8 cellular contexts compared by ENCODE assay signal in the genomic region with DNA sequence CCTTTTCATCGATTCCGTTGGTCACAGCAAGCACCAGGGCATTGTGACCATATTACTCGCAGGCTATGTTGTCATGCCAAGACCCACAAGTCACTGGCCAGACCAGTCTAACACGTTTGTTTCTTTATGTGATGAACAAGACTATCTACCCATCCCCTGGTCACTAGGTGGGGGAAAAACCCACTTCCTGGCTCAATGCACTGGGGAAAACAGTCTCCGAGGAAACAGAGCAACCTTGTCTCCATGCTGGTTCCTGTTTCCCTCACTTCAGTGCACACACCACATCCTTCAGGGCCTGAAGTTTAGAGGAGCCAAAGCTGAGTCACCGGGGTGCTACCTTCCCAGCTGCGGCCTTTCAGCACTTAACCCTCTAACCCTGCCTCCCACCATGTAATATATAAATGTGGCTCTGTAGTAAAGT. TPM values are rescaled to one million over a fixed set of nuclear protein-coding genes. Genes with fewer than 3 reads are reported as not detected.
DNase-seq lines count a peak whose midpoint lies in the region; ATAC-seq and TF ChIP-seq lines count a peak whose summit lies in the region.

No MANE protein-coding gene starts in this region.

- peak; percentile 99 for ATAC-seq in HG02970 (IDR thresholded peaks at IDR 0.05; ENCODE audit: low FRiP score, unreplicated experiment)

- peak; percentile 94 for DNase-seq in left kidney (ENCODE audit: low read depth, low spot score)
- no peak for DNase-seq in T-helper 9 cell
- DNase-seq in effector CD8-positive, alpha-beta T cell (lab: John Stamatoyannopoulos, UW) = no peak
- DNase-seq in stimulated activated CD4-positive, alpha-beta T cell treated with anti-CD3 and anti-CD28 coated beads, Interleukin-4, amount 100 ng/mL, for 4 hours = no peak
- DNase-seq in NCI-H1105 (lab: John Stamatoyannopoulos, UW) = no peak

- TF ChIP-seq POLR2A in GM18951 (IDR thresholded peaks at IDR 0.05; ENCODE audit: extremely low read depth, insufficient read depth, insufficient read length) = peak; percentile 23

- in situ Hi-C loops in GM18951 (cut with MboI; ENCODE audit: low sequenced_read_pairs, unreplicated experiment) = no loop called here

TF ChIP-seq in PFSK-1, 5 proteins besides CTCF, POLR2A, EP300 and RAD21:
- TF ChIP-seq, protein P1, sequence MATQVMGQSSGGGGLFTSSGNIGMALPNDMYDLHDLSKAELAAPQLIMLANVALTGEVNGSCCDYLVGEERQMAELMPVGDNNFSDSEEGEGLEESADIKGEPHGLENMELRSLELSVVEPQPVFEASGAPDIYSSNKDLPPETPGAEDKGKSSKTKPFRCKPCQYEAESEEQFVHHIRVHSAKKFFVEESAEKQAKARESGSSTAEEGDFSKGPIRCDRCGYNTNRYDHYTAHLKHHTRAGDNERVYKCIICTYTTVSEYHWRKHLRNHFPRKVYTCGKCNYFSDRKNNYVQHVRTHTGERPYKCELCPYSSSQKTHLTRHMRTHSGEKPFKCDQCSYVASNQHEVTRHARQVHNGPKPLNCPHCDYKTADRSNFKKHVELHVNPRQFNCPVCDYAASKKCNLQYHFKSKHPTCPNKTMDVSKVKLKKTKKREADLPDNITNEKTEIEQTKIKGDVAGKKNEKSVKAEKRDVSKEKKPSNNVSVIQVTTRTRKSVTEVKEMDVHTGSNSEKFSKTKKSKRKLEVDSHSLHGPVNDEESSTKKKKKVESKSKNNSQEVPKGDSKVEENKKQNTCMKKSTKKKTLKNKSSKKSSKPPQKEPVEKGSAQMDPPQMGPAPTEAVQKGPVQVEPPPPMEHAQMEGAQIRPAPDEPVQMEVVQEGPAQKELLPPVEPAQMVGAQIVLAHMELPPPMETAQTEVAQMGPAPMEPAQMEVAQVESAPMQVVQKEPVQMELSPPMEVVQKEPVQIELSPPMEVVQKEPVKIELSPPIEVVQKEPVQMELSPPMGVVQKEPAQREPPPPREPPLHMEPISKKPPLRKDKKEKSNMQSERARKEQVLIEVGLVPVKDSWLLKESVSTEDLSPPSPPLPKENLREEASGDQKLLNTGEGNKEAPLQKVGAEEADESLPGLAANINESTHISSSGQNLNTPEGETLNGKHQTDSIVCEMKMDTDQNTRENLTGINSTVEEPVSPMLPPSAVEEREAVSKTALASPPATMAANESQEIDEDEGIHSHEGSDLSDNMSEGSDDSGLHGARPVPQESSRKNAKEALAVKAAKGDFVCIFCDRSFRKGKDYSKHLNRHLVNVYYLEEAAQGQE (IDR thresholded peaks at IDR 0.05; ENCODE audit: insufficient read depth in 1 of 2, low read depth in 2 of 2, low read length in 2 of 2) = no peak
- TF ChIP-seq FOXP2 (optimal IDR thresholded peaks at IDR 0.05; ENCODE audit: borderline replicate concordance, extremely low read depth, extremely low read length, insufficient read depth) = peak; percentile 12

RNA-seq across cellular contexts. Expression of a gene that starts 20.9 kb away (rescaled TPM):
- polyA plus RNA-seq in PFSK-1 (2012; ENCODE audit: insufficient read length, low read depth) = not detected
